Comparison of ENCODE assay signal across 1 cellular context in genomic region chr12:6850796-6851152, GRCh38.
TF ChIP-seq lines count a peak whose summit lies in the region.

No MANE protein-coding gene starts in this region.

TF ChIP-seq in HepG2, 621 proteins besides CTCF, POLR2A, EP300 and RAD21 (continued from another document and continues in another):
- TF ChIP-seq KIAA2018 (CRISPR knock-in tag; IDR thresholded peaks at IDR 0.05; ENCODE audit: borderline replicate concordance) (no peak), ZKSCAN5 (CRISPR knock-in tag; IDR thresholded peaks at IDR 0.05) (no peak), NAIF1 (CRISPR knock-in tag; IDR thresholded peaks at IDR 0.05; ENCODE audit: borderline replicate concordance) (no peak), ZNF614 (CRISPR knock-in tag; IDR thresholded peaks at IDR 0.05; ENCODE audit: borderline replicate concordance) (no peak), RBM22 (optimal IDR thresholded peaks at IDR 0.05; ENCODE audit: low read length) (no peak), ZNF580 (CRISPR knock-in tag; IDR thresholded peaks at IDR 0.05; ENCODE audit: borderline replicate concordance, low read depth) (no peak), ZSCAN21 (CRISPR knock-in tag; IDR thresholded peaks at IDR 0.05; ENCODE audit: borderline replicate concordance) (no peak), YEATS4 (CRISPR knock-in tag; IDR thresholded peaks at IDR 0.05; ENCODE audit: borderline replicate concordance) (no peak), NFIC (IDR thresholded peaks at IDR 0.05; ENCODE audit: low read length) (no peak), PAX8 (CRISPR knock-in tag; IDR thresholded peaks at IDR 0.05; ENCODE audit: borderline replicate concordance) (no peak), SRSF4 (IDR thresholded peaks at IDR 0.05; ENCODE audit: low read depth, low read length, poor library complexity, severe bottlenecking) (no peak), SMARCE1 (IDR thresholded peaks at IDR 0.05; ENCODE audit: borderline replicate concordance) (no peak), ZBTB46 (CRISPR knock-in tag; IDR thresholded peaks at IDR 0.05; ENCODE audit: borderline replicate concordance) (no peak), ELF1 (CRISPR knock-in tag; IDR thresholded peaks at IDR 0.05) (no peak), NR0B2 (CRISPR knock-in tag; IDR thresholded peaks at IDR 0.05) (peak; percentile 66; the same call in 1 of the 2 replicates), ZSCAN22 (CRISPR knock-in tag; IDR thresholded peaks at IDR 0.05) (no peak), CHD2 (IDR thresholded peaks at IDR 0.05; ENCODE audit: low read depth, low read length) (no peak), ZNF589 (CRISPR knock-in tag; conservative IDR thresholded peaks at IDR 0.05) (peak; percentile 63), KMT2B (CRISPR knock-in tag; IDR thresholded peaks at IDR 0.05) (no peak), TERF1 (CRISPR knock-in tag; IDR thresholded peaks at IDR 0.05) (no peak), NR2C2 (CRISPR knock-in tag; IDR thresholded peaks at IDR 0.05; ENCODE audit: borderline replicate concordance) (no peak), THRA (CRISPR knock-in tag; IDR thresholded peaks at IDR 0.05; ENCODE audit: borderline replicate concordance) (no peak), RBFOX2 (IDR thresholded peaks at IDR 0.05; ENCODE audit: low read depth, low read length) (no peak), ZNF646 (CRISPR knock-in tag; IDR thresholded peaks at IDR 0.05) (no peak), HOXD1 (CRISPR knock-in tag; IDR thresholded peaks at IDR 0.05) (no peak), BRCA1 (CRISPR knock-in tag; IDR thresholded peaks at IDR 0.05) (no peak), ZNF703 (CRISPR knock-in tag; IDR thresholded peaks at IDR 0.05; ENCODE audit: borderline replicate concordance) (no peak), LRRFIP1 (CRISPR knock-in tag; conservative IDR thresholded peaks at IDR 0.05) (no peak), ZFX (CRISPR knock-in tag; IDR thresholded peaks at IDR 0.05; ENCODE audit: low read depth) (no peak), NCOA2 (CRISPR knock-in tag; IDR thresholded peaks at IDR 0.05) (no peak), E2F1 (CRISPR knock-in tag; IDR thresholded peaks at IDR 0.05) (no peak), ZSCAN12 (CRISPR knock-in tag; IDR thresholded peaks at IDR 0.05) (no peak), SMAD1 (CRISPR knock-in tag; IDR thresholded peaks at IDR 0.05; ENCODE audit: borderline replicate concordance, low read depth) (no peak), GATA4 (IDR thresholded peaks at IDR 0.05; ENCODE audit: borderline replicate concordance, low read depth) (no peak), ZNF772 (CRISPR knock-in tag; IDR thresholded peaks at IDR 0.05) (0 out of 2 replicates have a peak, but pooled peaks have one; percentile 31)
